Comparison of ENCODE assay signal across 37 cellular contexts in genomic region chr13:73576291-73576690, GRCh38.
"Had no signal": no experiment of that assay in that cellular context is flagged by ENCODE, and none has a peak within 500 bp of the region (broad histone marks: within the 10 kb centered on the region; RNA-seq: fewer than 3 reads in every experiment).

No MANE protein-coding gene starts in this region.

- H3K4me1 Mint-ChIP-seq: activated CD4-positive, alpha-beta T cell treated with anti-CD3 and anti-CD28 coated beads for 36 hours; activated naive CD8-positive, alpha-beta T cell treated with anti-CD3 and anti-CD28 coated beads for 36 hours; activated T-helper 17 cell treated with anti-CD3 and anti-CD28 coated beads, Interleukin-2, amount 50 U/mL, for 72 hours had no signal

- H3K9me3 ChIP-seq: adrenal gland, body of pancreas, breast epithelium had no signal

- H3K4me3 ChIP-seq: adrenal gland, body of pancreas, breast epithelium had no signal

- DNase-seq: activated CD4-positive, alpha-beta memory T cell treated with anti-CD3 and anti-CD28 coated beads for 36 hours; activated CD4-positive, alpha-beta T cell treated with anti-CD3 and anti-CD28 coated beads for 1 hour; activated CD4-positive, alpha-beta T cell treated with anti-CD3 and anti-CD28 coated beads for 36 hours; activated CD4-positive, alpha-beta T cell treated with anti-CD3 and anti-CD28 coated beads for 48 hours; activated CD4-positive, alpha-beta T cell treated with anti-CD3 and anti-CD28 coated beads, Interleukin-2, amount 50 U/mL, for 1 hour; activated CD4-positive, alpha-beta T cell treated with anti-CD3 and anti-CD28 coated beads, Interleukin-2, amount 50 U/mL, for 4 hours; activated CD4-positive, CD25-positive, alpha-beta regulatory T cell; activated CD8-positive, alpha-beta memory T cell treated with anti-CD3 and anti-CD28 coated beads, Interleukin-2, amount 50 U/mL, for 4 hours; activated CD8-positive, alpha-beta T cell treated with anti-CD3 and anti-CD28 coated beads for 36 hours; activated effector memory CD4-positive, alpha-beta T cell treated with anti-CD3 and anti-CD28 coated beads, Interleukin-2, amount 50 U/mL, for 16 hours; activated gamma-delta T cell treated with Interleukin-2 at 50 U/mL for 16 hours; activated naive CD4-positive, alpha-beta T cell; activated naive CD4-positive, alpha-beta T cell treated with anti-CD3 and anti-CD28 coated beads for 36 hours; activated naive CD4-positive, alpha-beta T cell treated with anti-CD3 and anti-CD28 coated beads, Interleukin-2, amount 50 U/mL, for 16 hours; activated naive CD8-positive, alpha-beta T cell treated with anti-CD3 and anti-CD28 coated beads for 36 hours; activated T-cell treated with anti-CD3 and anti-CD28 coated beads for 4 hours; activated T-cell treated with anti-CD3 and anti-CD28 coated beads, Interleukin-2, amount 50 U/mL, for 1 hour; activated T-cell treated with anti-CD3 and anti-CD28 coated beads, Interleukin-2, amount 50 U/mL, for 4 hours; activated T-cell treated with anti-CD3 and anti-CD28 coated beads, Interleukin-2, amount 50 U/mL, for 72 hours; adrenal gland; amniotic stem cell; aorta; body of pancreas; brain microvascular endothelial cell; central memory CD4-positive, alpha-beta T cell; T-helper 1 cell; T-helper 2 cell; T-helper 9 cell had no signal

- H3K27me3 Mint-ChIP-seq: activated CD4-positive, alpha-beta memory T cell treated with anti-CD3 and anti-CD28 coated beads for 36 hours; activated CD4-positive, alpha-beta T cell treated with anti-CD3 and anti-CD28 coated beads for 36 hours; activated naive CD8-positive, alpha-beta T cell treated with anti-CD3 and anti-CD28 coated beads for 36 hours; activated T-helper 17 cell treated with anti-CD3 and anti-CD28 coated beads, Interleukin-2, amount 50 U/mL, for 72 hours had no signal

- H3K36me3 Mint-ChIP-seq: activated CD4-positive, alpha-beta memory T cell treated with anti-CD3 and anti-CD28 coated beads for 36 hours; activated naive CD4-positive, alpha-beta T cell treated with anti-CD3 and anti-CD28 coated beads, Interleukin-2, amount 50 U/mL, for 72 hours; activated naive CD8-positive, alpha-beta T cell treated with anti-CD3 and anti-CD28 coated beads for 36 hours had no signal

- H3K4me1 ChIP-seq: adrenal gland, body of pancreas, breast epithelium had no signal

- H3K4me3 Mint-ChIP-seq: activated CD4-positive, alpha-beta memory T cell treated with anti-CD3 and anti-CD28 coated beads for 36 hours; activated CD4-positive, alpha-beta T cell treated with anti-CD3 and anti-CD28 coated beads for 36 hours; activated CD8-positive, alpha-beta T cell treated with anti-CD3 and anti-CD28 coated beads for 36 hours; activated naive CD4-positive, alpha-beta T cell treated with anti-CD3 and anti-CD28 coated beads for 36 hours; activated naive CD8-positive, alpha-beta T cell treated with anti-CD3 and anti-CD28 coated beads for 36 hours; activated T-cell treated with anti-CD3 and anti-CD28 coated beads, Interleukin-2, amount 50 U/mL, for 4 hours; activated T-cell treated with anti-CD3 and anti-CD28 coated beads, Interleukin-2, amount 50 U/mL, for 72 hours; activated T-helper 1 cell treated with anti-CD3 and anti-CD28 coated beads, Interleukin-12 subunit alpha, Interleukin-12 subunit beta, Interleukin-2, Interleukin-4 antibody, amounts not matched to agents 30 ng/mL and 10 ng/mL and 1 ng/mL, durations not matched to agents 14 hours and 24 hours and 36 hours; activated T-helper 17 cell treated with anti-CD3 and anti-CD28 coated beads, Interleukin-2, amount 50 U/mL, for 72 hours; T-helper 1 cell treated with Interleukin-12 subunit alpha and Interleukin-12 subunit beta and Interleukin-4 antibody, amounts not matched to agents 30 μg/mL and 1 μg/mL, for 36 hours; T-helper 2 cell treated with Interferon-gamma antibody and Interleukin-4, amounts not matched to agents 5 μg/mL and 100 μg/mL, for 36 hours; WTC11 had no signal

- H3K27ac ChIP-seq: adrenal gland, body of pancreas, brain microvascular endothelial cell, breast epithelium, VCaP had no signal

- H3K36me3 ChIP-seq: adrenal gland, brain microvascular endothelial cell, breast epithelium had no signal

- H3K27me3 ChIP-seq: adrenal gland, body of pancreas, brain microvascular endothelial cell, breast epithelium had no signal

- ATAC-seq: activated CD4-positive, alpha-beta T cell treated with anti-CD3 and anti-CD28 coated beads for 36 hours; activated CD4-positive, CD25-positive, alpha-beta regulatory T cell treated with anti-CD3 and anti-CD28 coated beads, Interleukin-2, amount 50 U/mL, for 24 hours; activated CD8-positive, alpha-beta T cell treated with anti-CD3 and anti-CD28 coated beads for 36 hours; activated naive CD4-positive, alpha-beta T cell treated with anti-CD3 and anti-CD28 coated beads, Interleukin-2, amount 50 U/mL, for 72 hours; activated T-cell treated with anti-CD3 and anti-CD28 coated beads, Interleukin-2, amount 50 U/mL, for 4 hours; activated T-cell treated with anti-CD3 and anti-CD28 coated beads, Interleukin-2, amount 50 U/mL, for 72 hours; activated T-helper 17 cell treated with anti-CD3 and anti-CD28 coated beads, Interleukin-2, amount 50 U/mL, for 72 hours; body of pancreas; WTC11 had no signal

- H3K27ac Mint-ChIP-seq: activated CD4-positive, alpha-beta memory T cell treated with anti-CD3 and anti-CD28 coated beads for 36 hours; activated CD4-positive, alpha-beta T cell treated with anti-CD3 and anti-CD28 coated beads for 36 hours; activated CD8-positive, alpha-beta T cell treated with anti-CD3 and anti-CD28 coated beads for 36 hours; activated naive CD4-positive, alpha-beta T cell treated with anti-CD3 and anti-CD28 coated beads for 36 hours; activated naive CD4-positive, alpha-beta T cell treated with anti-CD3 and anti-CD28 coated beads, Interleukin-2, amount 50 U/mL, for 72 hours; activated naive CD8-positive, alpha-beta T cell treated with anti-CD3 and anti-CD28 coated beads for 36 hours; activated T-cell treated with anti-CD3 and anti-CD28 coated beads, Interleukin-2, amount 50 U/mL, for 72 hours; activated T-helper 1 cell treated with anti-CD3 and anti-CD28 coated beads, Interleukin-12 subunit alpha, Interleukin-12 subunit beta, Interleukin-2, Interleukin-4 antibody, amounts not matched to agents 30 ng/mL and 10 ng/mL and 1 ng/mL, durations not matched to agents 14 hours and 24 hours and 36 hours; activated T-helper 17 cell treated with anti-CD3 and anti-CD28 coated beads, Interleukin-2, amount 50 U/mL, for 72 hours; T-helper 1 cell treated with Interleukin-12 subunit alpha and Interleukin-12 subunit beta and Interleukin-4 antibody, amounts not matched to agents 30 μg/mL and 1 μg/mL, for 36 hours; T-helper 2 cell treated with Interferon-gamma antibody and Interleukin-4, amounts not matched to agents 5 μg/mL and 100 μg/mL, for 36 hours; WTC11 had no signal

- H3K9me3 Mint-ChIP-seq: activated CD4-positive, alpha-beta memory T cell treated with anti-CD3 and anti-CD28 coated beads for 36 hours; activated CD8-positive, alpha-beta T cell treated with anti-CD3 and anti-CD28 coated beads for 36 hours; activated naive CD4-positive, alpha-beta T cell treated with anti-CD3 and anti-CD28 coated beads for 36 hours; activated naive CD8-positive, alpha-beta T cell treated with anti-CD3 and anti-CD28 coated beads for 36 hours; activated T-cell treated with anti-CD3 and anti-CD28 coated beads, Interleukin-2, amount 50 U/mL, for 4 hours; activated T-cell treated with anti-CD3 and anti-CD28 coated beads, Interleukin-2, amount 50 U/mL, for 72 hours; activated T-helper 1 cell treated with anti-CD3 and anti-CD28 coated beads, Interleukin-12 subunit alpha, Interleukin-12 subunit beta, Interleukin-2, Interleukin-4 antibody, amounts not matched to agents 30 ng/mL and 10 ng/mL and 1 ng/mL, durations not matched to agents 14 hours and 24 hours and 36 hours; activated T-helper 17 cell treated with anti-CD3 and anti-CD28 coated beads, Interleukin-2, amount 50 U/mL, for 72 hours; T-helper 1 cell treated with Interleukin-12 subunit alpha and Interleukin-12 subunit beta and Interleukin-4 antibody, amounts not matched to agents 30 μg/mL and 1 μg/mL, for 36 hours; T-helper 2 cell treated with Interferon-gamma antibody and Interleukin-4, amounts not matched to agents 5 μg/mL and 100 μg/mL, for 36 hours had no signal
